In the genomic region with DNA sequence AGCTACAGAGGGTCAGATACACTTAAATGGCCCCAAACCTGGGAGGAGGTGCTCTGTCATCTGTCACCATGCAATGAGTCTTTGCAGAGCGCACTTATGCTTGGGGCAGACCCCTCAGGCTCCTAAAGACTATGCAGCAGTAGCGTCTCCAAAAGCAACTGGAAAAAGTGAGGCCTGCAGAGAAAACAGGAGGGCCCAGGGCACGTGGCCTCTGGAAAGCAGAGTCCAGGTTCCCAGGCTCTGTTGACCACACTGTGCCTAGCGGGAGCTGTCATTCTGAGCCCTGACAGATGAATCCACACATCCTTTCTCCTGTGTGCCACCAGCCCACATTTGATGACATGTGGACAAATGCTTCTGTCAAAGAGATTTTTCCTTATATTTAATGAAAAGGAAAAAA, we compare ENCODE assay signal across 26 cellular contexts.
"Had no signal": no experiment of that assay in that cellular context is flagged by ENCODE, and none has a peak within 500 bp of the region (broad histone marks: within the 10 kb centered on the region; RNA-seq: fewer than 3 reads in every experiment).

No MANE protein-coding gene starts in this region.

- H3K9me3 Mint-ChIP-seq: natural killer cell treated with Interleukin-12 subunit alpha and Interleukin-12 subunit beta and Interleukin-15 and Interleukin-18, amount 100 ng/mL, for 72 hours had no signal

- DNase-seq: dorsolateral prefrontal cortex; effector CD4-positive, alpha-beta T cell; foreskin fibroblast; gastrocnemius medialis; mucosa of descending colon; naive B cell; right lobe of liver; small intestine; stimulated activated CD4-positive, alpha-beta T cell treated with anti-CD3 and anti-CD28 coated beads, Interleukin-12 subunit alpha, Interleukin-12 subunit beta, amount 100 ng/mL, for 4 hours; stimulated activated CD4-positive, alpha-beta T cell treated with anti-CD3 and anti-CD28 coated beads, Interleukin-1b, Interleukin-23, amount 100 ng/mL, for 48 hours; stimulated activated CD4-positive, alpha-beta T cell treated with anti-CD3 and anti-CD28 coated beads, Interleukin-4, amount 100 ng/mL, for 4 hours; stimulated activated naive CD4-positive, alpha-beta T cell treated with Interleukin-2 at 50 U/mL for 16 hours; stomach; thyroid gland; upper lobe of left lung; uterus had no signal

- H3K4me3 ChIP-seq: dorsolateral prefrontal cortex, gastrocnemius medialis, lung, mucosa of descending colon, right lobe of liver, stomach, thyroid gland, upper lobe of left lung, uterus had no signal

- H3K9me3 ChIP-seq: gastrocnemius medialis, neutrophil, thyroid gland, uterus had no signal

- H3K4me3 Mint-ChIP-seq: memory B cell; mesothelial cell of epicardium; naive B cell; natural killer cell treated with Interleukin-12 subunit alpha and Interleukin-12 subunit beta and Interleukin-15 and Interleukin-18, amount 100 ng/mL, for 72 hours; neural crest cell had no signal

- H3K27ac Mint-ChIP-seq: memory B cell; mesothelial cell of epicardium; natural killer cell treated with Interleukin-12 subunit alpha and Interleukin-12 subunit beta and Interleukin-15 and Interleukin-18, amount 100 ng/mL, for 72 hours; progenitor cell of endocrine pancreas had no signal

- H3K27ac ChIP-seq: dorsolateral prefrontal cortex, epithelial cell of prostate, gastrocnemius medialis, neutrophil, parathyroid adenoma, right lobe of liver, stomach, thyroid gland, upper lobe of left lung, uterus had no signal

- ATAC-seq: esophagus mucosa; gastrocnemius medialis; mucosa of descending colon; natural killer cell treated with Interleukin-12 subunit alpha and Interleukin-12 subunit beta and Interleukin-15 and Interleukin-18, amount 100 ng/mL, for 72 hours; right lobe of liver had no signal

- H3K79me2 ChIP-seq: parathyroid adenoma had no signal

- H3K4me1 ChIP-seq: gastrocnemius medialis, parathyroid adenoma, right lobe of liver, uterus had no signal

- H3K27me3 Mint-ChIP-seq: memory B cell; naive B cell; natural killer cell treated with Interleukin-12 subunit alpha and Interleukin-12 subunit beta and Interleukin-15 and Interleukin-18, amount 100 ng/mL, for 72 hours; progenitor cell of endocrine pancreas had no signal

- H3K36me3 ChIP-seq: gastrocnemius medialis, neutrophil, right lobe of liver, thyroid gland, uterus had no signal

- H3K4me1 Mint-ChIP-seq: memory B cell, naive B cell had no signal

- H3K9ac ChIP-seq: parathyroid adenoma had no signal

- H2AFZ ChIP-seq: parathyroid adenoma had no signal

- H3K27me3 ChIP-seq: dorsolateral prefrontal cortex, gastrocnemius medialis, neutrophil, right lobe of liver, stomach, thyroid gland, upper lobe of left lung, uterus had no signal
